In genomic region chr6:22281691-22282090, GRCh38 we compare ENCODE assay signal across 1 cellular context.
TF ChIP-seq lines count a peak whose summit lies in the region.

No MANE protein-coding gene starts in this region.

TF ChIP-seq in GM23338, 12 proteins besides CTCF, POLR2A, EP300 and RAD21 (continued from another document):
- no peak for TF ChIP-seq ETS1 (IDR thresholded peaks at IDR 0.05)
- no peak for TF ChIP-seq CREB1 (CRISPR knock-in tag; IDR thresholded peaks at IDR 0.05; ENCODE audit: low read depth)
- TF ChIP-seq EZH2phosphoT487 (IDR thresholded peaks at IDR 0.05; ENCODE audit: unreplicated experiment), result no peak
- no peak for TF ChIP-seq EZH2 (IDR thresholded peaks at IDR 0.05; ENCODE audit: low read depth, unreplicated experiment)
- TF ChIP-seq STAT1 (IDR thresholded peaks at IDR 0.05; ENCODE audit: unreplicated experiment), result no peak
- TF ChIP-seq ZNF114 (CRISPR knock-in tag; IDR thresholded peaks at IDR 0.05), result no peak
TF ChIP-seq in GM23338: peak in this region for 0.
